19 cellular contexts compared by ENCODE assay signal in genomic region chr2:100273387-100273786, GRCh38. TPM values are rescaled to one million over a fixed set of nuclear protein-coding genes. Genes with fewer than 3 reads are reported as not detected.
"Had no signal": no experiment of that assay in that cellular context is flagged by ENCODE, and none has a peak within 500 bp of the region (broad histone marks: within the 10 kb centered on the region; RNA-seq: fewer than 3 reads in every experiment).

No MANE protein-coding gene starts in this region.

- H3K4me3 Mint-ChIP-seq: activated CD4-positive, alpha-beta T cell treated with anti-CD3 and anti-CD28 coated beads, Interleukin-2, amount 10 ng/mL, durations not matched to agents 7 days and 5 days; activated CD8-positive, alpha-beta T cell treated with anti-CD3 and anti-CD28 coated beads, Interleukin-2, amount 10 ng/mL, durations not matched to agents 7 days and 5 days; activated naive CD8-positive, alpha-beta T cell treated with anti-CD3 and anti-CD28 coated beads, Interleukin-2, amount 50 U/mL, for 24 hours; activated T-helper 1 cell treated with anti-CD3 and anti-CD28 coated beads, Interleukin-12 subunit alpha, Interleukin-12 subunit beta, Interleukin-2, Interleukin-4 antibody, amounts not matched to agents 30 ng/mL and 10 ng/mL and 1 ng/mL, durations not matched to agents 14 hours and 24 hours and 36 hours had no signal

- H3K4me3 ChIP-seq: colonic mucosa, spleen, tibial artery had no signal

- DNase-seq: activated CD4-positive, alpha-beta T cell treated with anti-CD3 and anti-CD28 coated beads, Interleukin-2, amount 10 ng/mL, durations not matched to agents 7 days and 5 days; activated CD4-positive, CD25-positive, alpha-beta regulatory T cell treated with anti-CD3 and anti-CD28 coated beads, Interleukin-2, amount 50 U/mL, for 72 hours; activated CD8-positive, alpha-beta T cell treated with anti-CD3 and anti-CD28 coated beads, Interleukin-2, amount 10 ng/mL, durations not matched to agents 7 days and 5 days; activated gamma-delta T cell; activated naive CD4-positive, alpha-beta T cell treated with anti-CD3 and anti-CD28 coated beads, Interleukin-2, amount 50 U/mL, for 16 hours; activated naive CD8-positive, alpha-beta T cell treated with anti-CD3 and anti-CD28 coated beads, Interleukin-2, amount 50 U/mL, for 24 hours; colonic mucosa; foreskin fibroblast; posterior cingulate gyrus; retina; spleen; stimulated activated CD4-positive, alpha-beta T cell treated with anti-CD3 and anti-CD28 coated beads, Interleukin-4, amount 100 ng/mL, for 1 hour; stimulated activated naive CD4-positive, alpha-beta T cell; WERI-Rb-1 had no signal

- ATAC-seq: activated CD8-positive, alpha-beta T cell treated with anti-CD3 and anti-CD28 coated beads, Interleukin-2, amount 10 ng/mL, durations not matched to agents 7 days and 5 days had no signal

- H3K36me3 Mint-ChIP-seq: immature natural killer cell had no signal

- H3K27me3 ChIP-seq: colonic mucosa, tibial artery had no signal

- H3K9me3 Mint-ChIP-seq: activated CD4-positive, alpha-beta T cell treated with anti-CD3 and anti-CD28 coated beads, Interleukin-2, amount 10 ng/mL, durations not matched to agents 7 days and 5 days; activated T-helper 1 cell treated with anti-CD3 and anti-CD28 coated beads, Interleukin-12 subunit alpha, Interleukin-12 subunit beta, Interleukin-2, Interleukin-4 antibody, amounts not matched to agents 30 ng/mL and 10 ng/mL and 1 ng/mL, durations not matched to agents 14 hours and 24 hours and 36 hours; immature natural killer cell had no signal

- H3K4me1 Mint-ChIP-seq: activated naive CD8-positive, alpha-beta T cell treated with anti-CD3 and anti-CD28 coated beads, Interleukin-2, amount 50 U/mL, for 24 hours had no signal

- H3K9me3 ChIP-seq: colonic mucosa, spleen, tibial artery had no signal

- H3K27ac ChIP-seq: colonic mucosa, WERI-Rb-1 had no signal

- H3K27ac Mint-ChIP-seq: activated CD4-positive, alpha-beta T cell treated with anti-CD3 and anti-CD28 coated beads, Interleukin-2, amount 10 ng/mL, durations not matched to agents 7 days and 5 days; activated CD8-positive, alpha-beta T cell treated with anti-CD3 and anti-CD28 coated beads, Interleukin-2, amount 10 ng/mL, durations not matched to agents 7 days and 5 days; activated naive CD8-positive, alpha-beta T cell treated with anti-CD3 and anti-CD28 coated beads, Interleukin-2, amount 50 U/mL, for 24 hours; activated T-helper 1 cell treated with anti-CD3 and anti-CD28 coated beads, Interleukin-12 subunit alpha, Interleukin-12 subunit beta, Interleukin-2, Interleukin-4 antibody, amounts not matched to agents 30 ng/mL and 10 ng/mL and 1 ng/mL, durations not matched to agents 14 hours and 24 hours and 36 hours had no signal

- H3K4me1 ChIP-seq: colonic mucosa, spleen had no signal

- H3K27me3 Mint-ChIP-seq: activated CD4-positive, alpha-beta T cell treated with anti-CD3 and anti-CD28 coated beads, Interleukin-2, amount 10 ng/mL, durations not matched to agents 7 days and 5 days had no signal

- H3K36me3 ChIP-seq: colonic mucosa, spleen, WERI-Rb-1 had no signal

RNA-seq across cellular contexts. Expression of gene LONRF2, which starts 48.9 kb away (rescaled TPM):
- total RNA-seq: lung microvascular endothelial cell, myocyte had no signal
- polyA plus RNA-seq: immature natural killer cell had no signal
